Comparison of ENCODE assay signal across 12 cellular contexts in genomic region chr19:46944123-46944718, GRCh38.
DNase-seq lines count a peak whose midpoint lies in the region; ATAC-seq and TF ChIP-seq lines count a peak whose summit lies in the region.
"Had no signal": no experiment of that assay in that cellular context is flagged by ENCODE, and none has a peak within 500 bp of the region (broad histone marks: within the 10 kb centered on the region; RNA-seq: fewer than 3 reads in every experiment).

No MANE protein-coding gene starts in this region.

- H3K27me3 ChIP-seq in AG04450 (ENCODE audit: control insufficient read depth, insufficient read depth, low read length) (no peaks in the 10 kb centered on the region), PC-9 (ENCODE audit: insufficient read depth, low read depth) (no peaks in the 10 kb centered on the region), heart left ventricle (no peaks in the 10 kb centered on the region)

- no peaks in the 10 kb centered on the region for H3K27me3 Mint-ChIP-seq in progenitor cell of endocrine pancreas
- H3K27me3 Mint-ChIP-seq: IgD-negative memory B cell had no signal

- TF ChIP-seq POLR2A in heart left ventricle (IDR thresholded peaks at IDR 0.05) = no peak

- peaks cover 13% of the 10 kb centered on the region for H3F3A ChIP-seq in PC-9 (ENCODE audit: insufficient read depth, low read depth)

- H3K27ac ChIP-seq in AG04450 (ENCODE audit: low read depth, low read length) = peak overlapping the region; percentile 31
- peak overlapping the region; percentile 36; the same call in 1 of the 2 replicates for H3K27ac ChIP-seq in PC-9
- H3K27ac ChIP-seq in heart left ventricle = peak overlapping the region; percentile 53 to 83 (median 70)
- H3K27ac ChIP-seq: C4-2B had no signal

- WGBS in heart left ventricle, 4 donors = 41 to 60% (median 53%) methylated on average over 5 of the region's 5 CpGs

- H3K27ac Mint-ChIP-seq in progenitor cell of endocrine pancreas = peak overlapping the region; percentile 71

- H3K4me1 Mint-ChIP-seq in progenitor cell of endocrine pancreas (ENCODE audit: low read depth) = peaks cover 6% of the 10 kb centered on the region

- H3K36me3 ChIP-seq in PC-9 (ENCODE audit: low read depth) (peaks cover 3% of the 10 kb centered on the region; the same call in 1 of the 2 replicates), heart left ventricle (peaks cover 0 to 22% (median 5%) of the 10 kb centered on the region in 9 donors)

- no peak overlapping the region for H2AFZ ChIP-seq in PC-9

- no TSS peak for BruUV-seq in PC-9 (replicated peaks; lab: Mats Ljungman, UMichigan)

- H3K4me2 ChIP-seq in PC-9 = no peak overlapping the region

- intact Hi-C loops in PC-9 (cut with micrococcal nuclease; ENCODE audit: unreplicated experiment) = no loop called here
- intact Hi-C loops in heart left ventricle (cut with DNase I) = no loop called here

- TF ChIP-seq CTCF in AG04450 (IDR thresholded peaks at IDR 0.05; ENCODE audit: low read depth, low read length) = no peak
- TF ChIP-seq CTCF in PC-9 (conservative IDR thresholded peaks at IDR 0.05) = no peak
- TF ChIP-seq CTCF in heart left ventricle (IDR thresholded peaks at IDR 0.05) = no peak
- no peak for TF ChIP-seq CTCF in progenitor cell of endocrine pancreas (IDR thresholded peaks at IDR 0.05; ENCODE audit: unreplicated experiment)

- no peaks in the 10 kb centered on the region for H3K9me3 ChIP-seq in AG04450 (ENCODE audit: control insufficient read depth, insufficient read depth, low read length)
- H3K9me3 ChIP-seq in PC-9 (ENCODE audit: insufficient read depth, low read depth) = no peaks in the 10 kb centered on the region
- no peaks in the 10 kb centered on the region for H3K9me3 ChIP-seq in heart left ventricle

- no peaks in the 10 kb centered on the region for H3K9me3 Mint-ChIP-seq in progenitor cell of endocrine pancreas (ENCODE audit: low read depth)
- H3K9me3 Mint-ChIP-seq: IgD-negative memory B cell had no signal

- DNase-seq in AG04450 (ENCODE audit: low read depth, low spot score) (no peak), PC-9 (no peak), heart left ventricle (no peak), progenitor cell of endocrine pancreas (ENCODE audit: low spot score, unreplicated experiment) (no peak), SKM-1 (lab: John Stamatoyannopoulos, UW; ENCODE audit: unreplicated experiment) (no peak), SHP77 treated with DMSO at 0.1 percent for 48 hours (lab: John Stamatoyannopoulos, UW) (no peak), OCI-M1 (lab: John Stamatoyannopoulos, UW) (no peak)
- DNase-seq: activated effector memory CD4-positive, alpha-beta T cell treated with anti-CD3 and anti-CD28 coated beads, Interleukin-2, amount 50 U/mL, for 16 hours; stimulated activated naive CD4-positive, alpha-beta T cell treated with Interleukin-2 at 50 U/mL for 16 hours had no signal

- ATAC-seq in heart left ventricle = peak in 1 of 4 donors; percentile 4
- no peak for ATAC-seq in HG03039 (IDR thresholded peaks at IDR 0.05; ENCODE audit: unreplicated experiment)

- H3K36me3 Mint-ChIP-seq in progenitor cell of endocrine pancreas (ENCODE audit: insufficient read depth) = peaks cover 14% of the 10 kb centered on the region

- H3K9me2 ChIP-seq in PC-9 (ENCODE audit: insufficient read depth) = no peaks in the 10 kb centered on the region

- H3K4me3 ChIP-seq in AG04450 (ENCODE audit: low read depth, low read length) = no peak overlapping the region
- no peak overlapping the region for H3K4me3 ChIP-seq in PC-9
- H3K4me3 ChIP-seq in heart left ventricle = peak overlapping the region in 5 of 12 donors; percentile 2 to 33 (median 28)

- peaks cover 65% of the 10 kb centered on the region for H3K79me2 ChIP-seq in PC-9 (ENCODE audit: low read depth)

- no peak overlapping the region for H3K4me3 Mint-ChIP-seq in progenitor cell of endocrine pancreas (ENCODE audit: low read depth)
- H3K4me3 Mint-ChIP-seq: IgD-negative memory B cell had no signal

- H4K20me1 ChIP-seq in PC-9 (ENCODE audit: insufficient read depth) = peaks cover 4% of the 10 kb centered on the region; the same call in 1 of the 2 replicates

- POLR2A ChIA-PET in AG04450 (lab: Yijun Ruan, JAX) = interaction anchor here (0.7 kb wide), 1 partner anchor 32 kb away, joined by 10 read pairs; no protein-coding TSS in a partner anchor
- POLR2A ChIA-PET in PC-9 (lab: Charles Lee; ENCODE audit: unreplicated experiment) = no interaction called here

- CTCF ChIA-PET in AG04450 (lab: Charles Lee) = interaction anchor here (0.9 kb wide), 1 partner anchor 47 kb away, joined by 3 read pairs; no protein-coding TSS in a partner anchor
- CTCF ChIA-PET in PC-9 (lab: Charles Lee) = interaction anchor here (0.5 kb wide), 1 partner anchor 86 kb away, joined by 8 read pairs; no protein-coding TSS in a partner anchor

- H3K4me1 ChIP-seq in PC-9 (replicated peaks; ENCODE audit: insufficient read depth) (peaks cover 16% of the 10 kb centered on the region), heart left ventricle (peaks cover 16 to 57% (median 46%) of the 10 kb centered on the region in 12 donors)
